In the genomic region with DNA sequence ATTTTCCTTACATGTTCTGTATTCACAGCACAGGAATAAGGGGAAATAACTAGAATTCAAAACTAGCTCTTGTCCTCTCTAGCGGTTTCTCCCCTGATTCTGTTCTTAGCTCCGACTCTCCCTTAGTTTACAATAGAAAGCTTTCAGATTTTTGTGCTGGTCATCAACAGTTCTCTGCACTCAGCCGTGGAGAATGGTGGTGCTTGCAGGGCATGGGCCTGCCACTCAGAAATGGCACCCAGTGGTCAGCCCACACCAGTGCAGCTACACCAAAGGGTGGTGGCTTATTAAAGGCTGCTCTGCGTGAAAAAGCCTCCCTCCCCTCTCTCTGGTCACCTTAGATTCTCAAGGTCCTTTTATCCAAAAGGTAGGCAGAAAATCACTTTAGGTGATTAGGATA, we compare ENCODE assay signal across 16 cellular contexts.
DNase-seq lines count a peak whose midpoint lies in the region; ATAC-seq and TF ChIP-seq lines count a peak whose summit lies in the region.
"Had no signal": no experiment of that assay in that cellular context is flagged by ENCODE, and none has a peak within 500 bp of the region (broad histone marks: within the 10 kb centered on the region; RNA-seq: fewer than 3 reads in every experiment).

No MANE protein-coding gene starts in this region.

- H3K79me2 ChIP-seq in MM.1S (ENCODE audit: low read length): no peaks in the 10 kb centered on the region

- H3K4me3 ChIP-seq in BLaER1 treated with 17β-estradiol and CSF1 and Interleukin-3, amounts not matched to agents 10 nM and 100 nM: no peak overlapping the region
- H3K4me3 ChIP-seq in right atrium auricular region (no peak overlapping the region), gastrocnemius medialis (no peak overlapping the region), MM.1S (ENCODE audit: low read length) (no peak overlapping the region)

- peaks cover 25 to 72% (median 40%) of the 10 kb centered on the region in 10 experiments for H3K4me1 ChIP-seq in BLaER1 treated with 17β-estradiol and CSF1 and Interleukin-3, amounts not matched to agents 10 nM and 100 nM
- H3K4me1 ChIP-seq in right atrium auricular region: peaks cover 0 to 44% of the 10 kb centered on the region in 2 donors
- H3K4me1 ChIP-seq in gastrocnemius medialis: peaks cover 9 to 26% of the 10 kb centered on the region in 2 donors
- no peaks in the 10 kb centered on the region for H3K4me1 ChIP-seq in MM.1S (ENCODE audit: low read length)

- intact Hi-C loops in gastrocnemius medialis (cut with DNase I; ENCODE audit: low total_unique reads): loop anchor here (5.0 kb wide), 1 partner anchor 959 kb away; the partner anchor contains the start of gene SAMD5

- no peak for DNase-seq in right atrium auricular region (ENCODE audit: low spot score)
- no peak for DNase-seq in gastrocnemius medialis
- DNase-seq in NCI-H1436 treated with DMSO at 0.1 percent for 48 hours (lab: John Stamatoyannopoulos, UW): no peak
- no peak for DNase-seq in MM.1S
- no peak for DNase-seq in NCI-H2029 treated with DMSO at 0.1 percent for 48 hours (lab: John Stamatoyannopoulos, UW)
- DNase-seq: activated B cell treated with CpG ODN at 0.5 μM for 24 hours; activated naive CD4-positive, alpha-beta T cell; AML-193; central memory CD4-positive, alpha-beta T cell; naive thymus-derived CD4-positive, alpha-beta T cell; NCI-H146; stimulated activated naive B cell treated with anti-CD40 and anti-IgM and Interleukin-4, amounts not matched to agents 10 μg/mL and 1 μg/mL and 100 μg/mL, for 72 hours had no signal

- H3K9me3 ChIP-seq in BLaER1 treated with 17β-estradiol and CSF1 and Interleukin-3, amounts not matched to agents 10 nM and 100 nM (replicated peaks in 1 of 11): no peaks in the 10 kb centered on the region
- no peaks in the 10 kb centered on the region for H3K9me3 ChIP-seq in right atrium auricular region
- no peaks in the 10 kb centered on the region for H3K9me3 ChIP-seq in gastrocnemius medialis
- H3K9me3 ChIP-seq in MM.1S (replicated peaks; ENCODE audit: insufficient read depth, low read length): no peaks in the 10 kb centered on the region

- no peaks in the 10 kb centered on the region for H3K27me3 ChIP-seq in BLaER1 treated with 17β-estradiol and CSF1 and Interleukin-3, amounts not matched to agents 10 nM and 100 nM
- H3K27me3 ChIP-seq in right atrium auricular region: no peaks in the 10 kb centered on the region
- H3K27me3 ChIP-seq in gastrocnemius medialis: no peaks in the 10 kb centered on the region
- H3K27me3 ChIP-seq in MM.1S (replicated peaks; ENCODE audit: insufficient read depth, low read length): no peaks in the 10 kb centered on the region

- H3K9ac ChIP-seq in BLaER1 treated with 17β-estradiol and CSF1 and Interleukin-3, amounts not matched to agents 10 nM and 100 nM: no peak overlapping the region
- no peak overlapping the region for H3K9ac ChIP-seq in MM.1S (ENCODE audit: low read length)

- H3K36me3 ChIP-seq in BLaER1 treated with 17β-estradiol and CSF1 and Interleukin-3, amounts not matched to agents 10 nM and 100 nM: 0 out of 22 replicates have a peak, but pooled peaks cover 0 to 8% (median 0%) of the 10 kb centered on the region in 11 experiments
- H3K36me3 ChIP-seq in right atrium auricular region: no peaks in the 10 kb centered on the region
- no peaks in the 10 kb centered on the region for H3K36me3 ChIP-seq in gastrocnemius medialis
- no peaks in the 10 kb centered on the region for H3K36me3 ChIP-seq in MM.1S (replicated peaks; ENCODE audit: insufficient read depth, low read length)

- no peaks in the 10 kb centered on the region for H3K9me2 ChIP-seq in MM.1S (replicated peaks; ENCODE audit: insufficient read depth, low read length)

- H3F3A ChIP-seq in MM.1S (ENCODE audit: insufficient read depth, low read length): no peaks in the 10 kb centered on the region

- H4K20me1 ChIP-seq in BLaER1 treated with 17β-estradiol and CSF1 and Interleukin-3, amounts not matched to agents 10 nM and 100 nM: no peaks in the 10 kb centered on the region
- H4K20me1 ChIP-seq in MM.1S (ENCODE audit: insufficient read depth, low read length): no peaks in the 10 kb centered on the region

- peak overlapping the region; percentile 47 to 77 (median 66); a peak in 21 of 22 replicates for H3K4me2 ChIP-seq in BLaER1 treated with 17β-estradiol and CSF1 and Interleukin-3, amounts not matched to agents 10 nM and 100 nM
- H3K4me2 ChIP-seq in MM.1S (ENCODE audit: low read depth, low read length): no peak overlapping the region

- in situ Hi-C loops in gastrocnemius medialis (cut with MboI; ENCODE audit: low sequenced_read_pairs in 4 of 4): loop anchor here (5.0 to 25.0 kb wide), 4 partner anchors 281 to 954 kb away; partner anchors contain the start of gene SAMD5 (in 1 of the 4)

- TF ChIP-seq CTCF in right atrium auricular region (IDR thresholded peaks at IDR 0.05) (no peak), gastrocnemius medialis (IDR thresholded peaks at IDR 0.05 in 4 of 5, conservative IDR thresholded peaks at IDR 0.05 in 1 of 5) (no peak), MM.1S (IDR thresholded peaks at IDR 0.05; ENCODE audit: low read length) (no peak)

- ATAC-seq in SK-N-SH treated with all-trans-retinoic acid at 6 μM for 48 hours (peak; percentile 27; the same call in 1 of the 3 replicates), gastrocnemius medialis (no peak), GM21529 (IDR thresholded peaks at IDR 0.05; ENCODE audit: unreplicated experiment) (no peak)
- ATAC-seq: naive thymus-derived CD4-positive, alpha-beta T cell; Panc1 had no signal

- TF ChIP-seq POLR2A in gastrocnemius medialis (IDR thresholded peaks at IDR 0.05): no peak

- no peak overlapping the region for H2AFZ ChIP-seq in MM.1S (ENCODE audit: low read length)

- no peak overlapping the region for H3K27ac ChIP-seq in BLaER1 treated with 17β-estradiol and CSF1 and Interleukin-3, amounts not matched to agents 10 nM and 100 nM
- H3K27ac ChIP-seq in right atrium auricular region: peak overlapping the region; percentile 48 to 50
- peak overlapping the region; percentile 3 to 69 (median 68) for H3K27ac ChIP-seq in gastrocnemius medialis
- H3K27ac ChIP-seq in MM.1S (ENCODE audit: low read length): no peak overlapping the region

TF ChIP-seq in SK-N-SH treated with all-trans-retinoic acid at 6 μM for 48 hours, 23 proteins besides CTCF, POLR2A, EP300 and RAD21:
- no peak for TF ChIP-seq TCF4 (CRISPR knock-in tag; IDR thresholded peaks at IDR 0.05; ENCODE audit: borderline replicate concordance)

Comparison
In these comparisons a context has a peak if more than half of its experiments do, and no peak if none do; other contexts are left out.
1. H3K27ac ChIP-seq: peak in right atrium auricular region (2 of 2) and gastrocnemius medialis (4 of 4); none in BLaER1 treated with 17β-estradiol and CSF1 and Interleukin-3, amounts not matched to agents 10 nM and 100 nM (0 of 11) and MM.1S (single experiment).